17 cellular contexts compared by ENCODE assay signal in genomic region chr5:1959231-1959630, GRCh38.
DNase-seq lines count a peak whose midpoint lies in the region; ATAC-seq and TF ChIP-seq lines count a peak whose summit lies in the region.
"Had no signal": no experiment of that assay in that cellular context is flagged by ENCODE, and none has a peak within 500 bp of the region (broad histone marks: within the 10 kb centered on the region; RNA-seq: fewer than 3 reads in every experiment).

No MANE protein-coding gene starts in this region.

- H3K36me3 Mint-ChIP-seq in endodermal cell (ENCODE audit: low read depth) (no peaks in the 10 kb centered on the region), osteocyte (ENCODE audit: unreplicated experiment) (no peaks in the 10 kb centered on the region)
- H3K36me3 Mint-ChIP-seq: CD4-positive, CD25-positive, alpha-beta regulatory T cell; CD8-positive, alpha-beta T cell had no signal

- peaks cover 1% of the 10 kb centered on the region for H3K27me3 Mint-ChIP-seq in endodermal cell (ENCODE audit: insufficient read depth)
- H3K27me3 Mint-ChIP-seq in osteocyte (ENCODE audit: unreplicated experiment) = no peaks in the 10 kb centered on the region
- H3K27me3 Mint-ChIP-seq: CD4-positive, CD25-positive, alpha-beta regulatory T cell had no signal

- H3K9me3 ChIP-seq in heart right ventricle (no peaks in the 10 kb centered on the region), endodermal cell (ENCODE audit: control insufficient read depth, low read length) (no peaks in the 10 kb centered on the region), psoas muscle (no peaks in the 10 kb centered on the region), prostate gland (no peaks in the 10 kb centered on the region)
- H3K9me3 ChIP-seq: BLaER1, Caco-2, HAP-1 had no signal

- ATAC-seq in heart right ventricle (no peak), psoas muscle (no peak)
- ATAC-seq: CD8-positive, alpha-beta T cell had no signal

- H3K4me1 ChIP-seq in heart right ventricle = no peaks in the 10 kb centered on the region
- no peaks in the 10 kb centered on the region for H3K4me1 ChIP-seq in endodermal cell (ENCODE audit: control insufficient read depth, insufficient read depth, low read length)
- H3K4me1 ChIP-seq in psoas muscle = no peaks in the 10 kb centered on the region
- no peaks in the 10 kb centered on the region for H3K4me1 ChIP-seq in prostate gland (replicated peaks)
- H3K4me1 ChIP-seq: Caco-2, HAP-1 had no signal

- peaks cover 2% of the 10 kb centered on the region for H3K9me3 Mint-ChIP-seq in endodermal cell
- H3K9me3 Mint-ChIP-seq in osteocyte (ENCODE audit: unreplicated experiment) = peaks cover 5% of the 10 kb centered on the region
- H3K9me3 Mint-ChIP-seq: CD8-positive, alpha-beta T cell had no signal

- H3K36me3 ChIP-seq in heart right ventricle (no peaks in the 10 kb centered on the region), endodermal cell (ENCODE audit: control insufficient read depth, insufficient read depth, low read length) (no peaks in the 10 kb centered on the region), psoas muscle (ENCODE audit: insufficient read depth in 1 of 2, low read depth in 1 of 2) (no peaks in the 10 kb centered on the region), prostate gland (no peaks in the 10 kb centered on the region)
- H3K36me3 ChIP-seq: BLaER1, HAP-1 had no signal

- intact Hi-C loops in cardiac septum (cut with DNase I) (no loop called here), heart right ventricle (cut with DNase I) (no loop called here), psoas muscle (cut with DNase I) (no loop called here), prostate gland (cut with DNase I) (no loop called here)

- H3K27ac Mint-ChIP-seq in endodermal cell (no peak overlapping the region), osteocyte (ENCODE audit: unreplicated experiment) (no peak overlapping the region)
- H3K27ac Mint-ChIP-seq: B cell; CD4-positive, CD25-positive, alpha-beta regulatory T cell; CD8-positive, alpha-beta T cell had no signal

- H3K27ac ChIP-seq in heart right ventricle = no peak overlapping the region
- H3K27ac ChIP-seq in endodermal cell (ENCODE audit: low read depth, low read length) = no peak overlapping the region
- H3K27ac ChIP-seq in psoas muscle = no peak overlapping the region
- H3K27ac ChIP-seq in prostate gland = no peak overlapping the region
- H3K27ac ChIP-seq: 22Rv1, BLaER1, C4-2B had no signal

- WGBS in heart right ventricle, 2 donors = 73 to 87% methylated on average over 7 of the region's 7 CpGs
- WGBS in endodermal cell (ENCODE audit: insufficient coverage in 1 of 2, insufficient read length in 1 of 2), 2 experiments = 93 to 96% methylated on average over 3 to 6 of the region's 7 CpGs
- WGBS in psoas muscle, 3 donors = 54 to 71% (median 68%) methylated on average over 7 of the region's 7 CpGs
- WGBS in prostate gland = 82% methylated on average over 7 of the region's 7 CpGs

- no peak for TF ChIP-seq POLR2A in prostate gland (IDR thresholded peaks at IDR 0.05)

- H3K4me3 ChIP-seq in heart right ventricle (no peak overlapping the region), endodermal cell (ENCODE audit: low read length) (no peak overlapping the region), psoas muscle (no peak overlapping the region), prostate gland (no peak overlapping the region)
- H3K4me3 ChIP-seq: BLaER1, HAP-1 had no signal

- H3K27me3 ChIP-seq in heart right ventricle (no peaks in the 10 kb centered on the region), endodermal cell (ENCODE audit: control insufficient read depth, insufficient read depth, low read length, poor library complexity, severe bottlenecking) (no peaks in the 10 kb centered on the region), psoas muscle (ENCODE audit: insufficient read depth in 3 of 3, low read length in 2 of 3) (no peaks in the 10 kb centered on the region), prostate gland (replicated peaks; ENCODE audit: insufficient read depth) (no peaks in the 10 kb centered on the region)
- H3K27me3 ChIP-seq: BLaER1 had no signal

- H3K4me3 Mint-ChIP-seq in endodermal cell (no peak overlapping the region), osteocyte (ENCODE audit: unreplicated experiment) (no peak overlapping the region)
- H3K4me3 Mint-ChIP-seq: B cell; CD4-positive, CD25-positive, alpha-beta regulatory T cell; CD8-positive, alpha-beta T cell had no signal

- TF ChIP-seq CTCF in heart right ventricle (IDR thresholded peaks at IDR 0.05) = no peak
- TF ChIP-seq CTCF in endodermal cell (conservative IDR thresholded peaks at IDR 0.05) = no peak
- no peak for TF ChIP-seq CTCF in osteocyte (IDR thresholded peaks at IDR 0.05)
- TF ChIP-seq CTCF in psoas muscle (IDR thresholded peaks at IDR 0.05) = no peak
- no peak for TF ChIP-seq CTCF in prostate gland (IDR thresholded peaks at IDR 0.05)

- H3K4me1 Mint-ChIP-seq in endodermal cell (no peaks in the 10 kb centered on the region), osteocyte (ENCODE audit: unreplicated experiment) (no peaks in the 10 kb centered on the region)
- H3K4me1 Mint-ChIP-seq: B cell; CD4-positive, CD25-positive, alpha-beta regulatory T cell had no signal

- DNase-seq in cardiac septum (ENCODE audit: low spot score) (peak; percentile 31), heart right ventricle (no peak), endodermal cell (peak; percentile 24), osteocyte (ENCODE audit: extremely low spot score, unreplicated experiment) (peak; percentile 54), psoas muscle (no peak), prostate gland (ENCODE audit: low spot score) (no peak)
- DNase-seq: Caco-2; CD4-positive, CD25-positive, alpha-beta regulatory T cell; CD8-positive, alpha-beta T cell; DMS153; DND-41; GOT3 had no signal

- no peak overlapping the region for H3K9ac ChIP-seq in endodermal cell (ENCODE audit: extremely low read depth, low read length, poor library complexity, severe bottlenecking)
- H3K9ac ChIP-seq: BLaER1 had no signal

Comparison
In these comparisons a context has a peak if more than half of its experiments do, and no peak if none do; other contexts are left out.
1. DNase-seq: peak in cardiac septum (single experiment), endodermal cell (single experiment) and osteocyte (single experiment); none in heart right ventricle (0 of 2), psoas muscle (0 of 2) and prostate gland (single experiment).